In genomic region chr3:184409946-184410500, GRCh38 we compare ENCODE assay signal across 21 cellular contexts. TPM values are rescaled to one million over a fixed set of nuclear protein-coding genes. Genes with fewer than 3 reads are reported as not detected.
"Had no signal": no experiment of that assay in that cellular context is flagged by ENCODE, and none has a peak within 500 bp of the region (broad histone marks: within the 10 kb centered on the region; RNA-seq: fewer than 3 reads in every experiment).

No MANE protein-coding gene starts in this region.

- H3K27ac ChIP-seq: HL-60, RWPE1, SJSA1, SK-N-MC had no signal

- H3K36me3 ChIP-seq: SJSA1 had no signal

- DNase-seq: IMR-90, Karpas-422, KG1, MM.1S, NCI-H1092 treated with DMSO at 0.1 percent for 48 hours, NCI-H1436, NCI-H187, NCI-H2029, NCI-H2081 treated with DMSO at 0.1 percent for 48 hours, NCI-H2171, NCI-H226, NCI-H446, NCI-H510A, NCI-H524 treated with DMSO at 0.1 percent for 48 hours, NCI-H69, NCI-H774, SHP77 treated with DMSO at 0.1 percent for 48 hours had no signal

- H3K27me3 ChIP-seq: SJSA1 had no signal

- H3K9me3 ChIP-seq: SJSA1 had no signal

- H3K4me3 ChIP-seq: SJSA1, SK-N-MC had no signal

RNA-seq across cellular contexts. Expression of gene THPO, which starts 32.0 kb away (rescaled TPM):
- total RNA-seq: IMR-90, SJSA1 had no signal
- polyA plus RNA-seq: IMR-90 had no signal
